Comparison of ENCODE assay signal across 11 cellular contexts in genomic region chr2:3179626-3180025, GRCh38.
DNase-seq lines count a peak whose midpoint lies in the region; ATAC-seq and TF ChIP-seq lines count a peak whose summit lies in the region.
"Had no signal": no experiment of that assay in that cellular context is flagged by ENCODE, and none has a peak within 500 bp of the region (broad histone marks: within the 10 kb centered on the region; RNA-seq: fewer than 3 reads in every experiment).

No MANE protein-coding gene starts in this region.

- DNase-seq in stimulated activated naive CD8-positive, alpha-beta T cell treated with anti-CD3 and anti-CD28 coated beads, Interleukin-15, amount 100 ng/mL, for 72 hours, result no peak
- no peak for DNase-seq in stimulated activated naive CD8-positive, alpha-beta T cell treated with anti-CD3 and anti-CD28 coated beads, Interleukin-15, Interleukin-2, amounts not matched to agents 100 U/mL and 50 U/mL, for 24 hours
- DNase-seq in WTC11 (ENCODE audit: low spot score) (no peak), posterior vena cava (ENCODE audit: low spot score) (peak; percentile 70), GM10266 (ENCODE audit: extremely low spot score) (no peak)
- DNase-seq in activated naive CD4-positive, alpha-beta T cell treated with anti-CD3 and anti-CD28 coated beads, Interleukin-2, amount 50 U/mL, for 16 hours, result no peak
- DNase-seq: CD8-positive, alpha-beta memory T cell; GOT3; IMR-90 had no signal

- TF ChIP-seq CTCF in WTC11 (IDR thresholded peaks at IDR 0.05), result no peak
- no peak for TF ChIP-seq CTCF in GM10266 (IDR thresholded peaks at IDR 0.05; ENCODE audit: control insufficient read depth, insufficient read depth, low read depth, missing control alignments)

- CTCF ChIA-PET in WTC11 (lab: Charles Lee), result interaction anchor here (1.2 kb wide), 1 partner anchor 281 kb away, joined by 3 read pairs; no protein-coding TSS in a partner anchor

- ATAC-seq in stimulated activated naive CD8-positive, alpha-beta T cell treated with anti-CD3 and anti-CD28 coated beads, Interleukin-15, amount 100 ng/mL, for 72 hours, result peak; percentile 14
- no peak for ATAC-seq in stimulated activated naive CD8-positive, alpha-beta T cell treated with anti-CD3 and anti-CD28 coated beads, Interleukin-15, Interleukin-2, amounts not matched to agents 100 U/mL and 50 U/mL, for 24 hours
- ATAC-seq in WTC11, result peak; percentile 22
- no peak for ATAC-seq in GM21529 (IDR thresholded peaks at IDR 0.05; ENCODE audit: unreplicated experiment)

- H3K27ac Mint-ChIP-seq in stimulated activated naive CD8-positive, alpha-beta T cell treated with anti-CD3 and anti-CD28 coated beads, Interleukin-15, amount 100 ng/mL, for 72 hours, result peak overlapping the region in 1 of 2 donors; percentile 23
- no peak overlapping the region for H3K27ac Mint-ChIP-seq in WTC11

- no peaks in the 10 kb centered on the region for H3K4me1 Mint-ChIP-seq in stimulated activated naive CD8-positive, alpha-beta T cell treated with anti-CD3 and anti-CD28 coated beads, Interleukin-15, amount 100 ng/mL, for 72 hours
- no peaks in the 10 kb centered on the region for H3K4me1 Mint-ChIP-seq in WTC11
- H3K4me1 Mint-ChIP-seq: CD8-positive, alpha-beta memory T cell had no signal

- H3K9me3 Mint-ChIP-seq in stimulated activated naive CD8-positive, alpha-beta T cell treated with anti-CD3 and anti-CD28 coated beads, Interleukin-15, amount 100 ng/mL, for 72 hours, result no peaks in the 10 kb centered on the region
- peaks cover 3% of the 10 kb centered on the region; the same call in 1 of the 2 replicates for H3K9me3 Mint-ChIP-seq in WTC11
- H3K9me3 Mint-ChIP-seq: CD8-positive, alpha-beta memory T cell had no signal

- H3K27me3 Mint-ChIP-seq in stimulated activated naive CD8-positive, alpha-beta T cell treated with anti-CD3 and anti-CD28 coated beads, Interleukin-15, amount 100 ng/mL, for 72 hours, result no peaks in the 10 kb centered on the region
- no peaks in the 10 kb centered on the region for H3K27me3 Mint-ChIP-seq in WTC11 (ENCODE audit: low read depth)
- H3K27me3 Mint-ChIP-seq: CD8-positive, alpha-beta memory T cell had no signal

- intact Hi-C loops in posterior vena cava (cut with DNase I), result no loop called here

- H3K4me3 Mint-ChIP-seq in stimulated activated naive CD8-positive, alpha-beta T cell treated with anti-CD3 and anti-CD28 coated beads, Interleukin-15, amount 100 ng/mL, for 72 hours, result no peak overlapping the region
- H3K4me3 Mint-ChIP-seq in WTC11, result no peak overlapping the region
- H3K4me3 Mint-ChIP-seq: CD8-positive, alpha-beta memory T cell; H9 had no signal

- POLR2A ChIA-PET in WTC11 (lab: Charles Lee), result no interaction called here

- no peaks in the 10 kb centered on the region for H3K36me3 Mint-ChIP-seq in WTC11

TF ChIP-seq in WTC11, 78 proteins besides CTCF, POLR2A, EP300 and RAD21:
- TF ChIP-seq CREB1 (CRISPR knock-in tag; IDR thresholded peaks at IDR 0.05) (no peak), ATF2 (CRISPR knock-in tag; IDR thresholded peaks at IDR 0.05; ENCODE audit: borderline replicate concordance, low read depth) (no peak), ZSCAN18 (CRISPR knock-in tag; IDR thresholded peaks at IDR 0.05) (no peak), ZNF219 (CRISPR knock-in tag; IDR thresholded peaks at IDR 0.05; ENCODE audit: borderline replicate concordance) (no peak), ZNF317 (CRISPR knock-in tag; IDR thresholded peaks at IDR 0.05; ENCODE audit: borderline replicate concordance, low read depth) (no peak), ZBTB43 (CRISPR knock-in tag; IDR thresholded peaks at IDR 0.05) (no peak), FOXP4 (CRISPR knock-in tag; IDR thresholded peaks at IDR 0.05) (no peak), RORB (CRISPR knock-in tag; IDR thresholded peaks at IDR 0.05) (no peak), NFYB (CRISPR knock-in tag; conservative IDR thresholded peaks at IDR 0.05; ENCODE audit: low read depth) (no peak), CBFB (CRISPR knock-in tag; IDR thresholded peaks at IDR 0.05; ENCODE audit: low read depth) (no peak)

Comparison
In these comparisons a context has a peak if more than half of its experiments do, and no peak if none do; other contexts are left out.
1. ATAC-seq: peak in stimulated activated naive CD8-positive, alpha-beta T cell treated with anti-CD3 and anti-CD28 coated beads, Interleukin-15, amount 100 ng/mL, for 72 hours (single experiment) and WTC11 (single experiment); none in stimulated activated naive CD8-positive, alpha-beta T cell treated with anti-CD3 and anti-CD28 coated beads, Interleukin-15, Interleukin-2, amounts not matched to agents 100 U/mL and 50 U/mL, for 24 hours (single experiment) and GM21529 (single experiment).